Comparison of ENCODE assay signal across 9 cellular contexts in the genomic region with DNA sequence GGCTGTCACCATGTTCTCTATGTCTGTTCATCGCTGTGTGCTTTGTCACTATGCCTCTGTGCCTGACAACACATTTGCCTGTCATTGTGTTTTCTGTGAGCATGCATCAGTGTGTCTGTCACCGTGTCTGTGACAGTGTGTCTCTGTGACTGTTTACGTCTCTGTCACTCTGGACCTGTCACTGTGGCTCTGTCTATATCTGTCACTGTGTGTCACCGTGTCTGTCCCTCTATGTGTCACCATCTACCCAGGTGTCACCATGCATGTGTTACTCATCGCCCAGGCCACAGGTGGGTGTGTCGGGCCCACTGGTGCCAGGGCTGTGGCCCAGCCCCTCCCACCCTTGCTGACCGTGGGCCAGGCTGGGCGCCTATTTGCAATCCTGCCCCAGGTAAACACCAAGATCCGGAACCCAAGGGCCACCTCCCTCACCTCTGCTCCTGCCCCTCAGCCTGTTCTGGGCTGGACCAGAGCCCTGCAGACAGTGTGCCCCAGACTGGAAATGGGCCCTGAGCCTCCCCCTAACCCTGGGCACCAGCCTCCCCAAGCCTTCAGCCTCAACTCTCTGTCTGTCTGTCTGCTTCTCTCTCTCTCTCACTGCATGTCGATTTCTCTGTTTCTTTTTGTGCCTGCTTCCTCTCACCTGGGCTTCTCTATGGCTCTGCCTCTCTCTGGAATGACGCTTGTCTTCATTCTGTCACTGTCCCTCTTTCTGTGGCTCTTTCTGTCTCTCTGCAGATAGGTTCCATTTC. TPM values are rescaled to one million over a fixed set of nuclear protein-coding genes. Genes with fewer than 3 reads are reported as not detected.
DNase-seq lines count a peak whose midpoint lies in the region; ATAC-seq and TF ChIP-seq lines count a peak whose summit lies in the region.
"Had no signal": no experiment of that assay in that cellular context is flagged by ENCODE, and none has a peak within 500 bp of the region (broad histone marks: within the 10 kb centered on the region; RNA-seq: fewer than 3 reads in every experiment).

No MANE protein-coding gene starts in this region.

- no peak overlapping the region for H3K27ac Mint-ChIP-seq in CD8-positive, alpha-beta T cell

- 21 to 63% methylated on average over 11 of the region's 11 CpGs for WGBS in sigmoid colon, 2 donors

- peaks cover under 1% of the 10 kb centered on the region for H3K36me3 Mint-ChIP-seq in CD8-positive, alpha-beta T cell

- intact Hi-C loops in CD8-positive, alpha-beta T cell (cut with DNase I, micrococcal nuclease), result no loop called here
- intact Hi-C loops in sigmoid colon (cut with DNase I), result no loop called here

- H3K4me3 Mint-ChIP-seq in CD8-positive, alpha-beta T cell, result no peak overlapping the region

- H3K27me3 ChIP-seq in CD8-positive, alpha-beta T cell (ENCODE audit: insufficient read depth, low read length), result no peaks in the 10 kb centered on the region
- peaks cover 3 to 19% (median 5%) of the 10 kb centered on the region in 3 donors for H3K27me3 ChIP-seq in sigmoid colon

- ATAC-seq in CD8-positive, alpha-beta T cell, result peak; percentile 20
- no peak for ATAC-seq in GM21360 (IDR thresholded peaks at IDR 0.05; ENCODE audit: unreplicated experiment)
- ATAC-seq in HG02763 (IDR thresholded peaks at IDR 0.05; ENCODE audit: unreplicated experiment), result no peak

- H3K27me3 Mint-ChIP-seq in CD8-positive, alpha-beta T cell (ENCODE audit: low read depth), result peaks cover 34% of the 10 kb centered on the region

- TF ChIP-seq EP300 in sigmoid colon (IDR thresholded peaks at IDR 0.05), result no peak

- no peak overlapping the region for H3K27ac ChIP-seq in CD8-positive, alpha-beta T cell (ENCODE audit: low read depth, low read length)
- H3K27ac ChIP-seq in VCaP, result peak overlapping the region; percentile 53
- H3K27ac ChIP-seq in sigmoid colon, result no peak overlapping the region
- H3K27ac ChIP-seq: GM23248 had no signal

- H3K36me3 ChIP-seq in CD8-positive, alpha-beta T cell (ENCODE audit: insufficient read depth, low read length), result no peaks in the 10 kb centered on the region
- H3K36me3 ChIP-seq in sigmoid colon, result no peaks in the 10 kb centered on the region

- H3K9me3 Mint-ChIP-seq in CD8-positive, alpha-beta T cell, result no peaks in the 10 kb centered on the region

- CTCF ChIA-PET in CD8-positive, alpha-beta T cell (lab: Charles Lee), result interaction anchor here (1.4 to 2.0 kb wide), 2 partner anchors 13 to 62 kb away, joined by 3 to 7 read pairs; no protein-coding TSS in a partner anchor

- no peak for TF ChIP-seq POLR2A in sigmoid colon (IDR thresholded peaks at IDR 0.05)

- no peaks in the 10 kb centered on the region for H3K9me3 ChIP-seq in CD8-positive, alpha-beta T cell (ENCODE audit: low read length)
- H3K9me3 ChIP-seq in sigmoid colon, result no peaks in the 10 kb centered on the region

- TF ChIP-seq CTCF in CD8-positive, alpha-beta T cell (IDR thresholded peaks at IDR 0.05), result no peak
- no peak for TF ChIP-seq CTCF in VCaP (conservative IDR thresholded peaks at IDR 0.05)
- TF ChIP-seq CTCF in sigmoid colon (IDR thresholded peaks at IDR 0.05), result no peak

- H3K4me1 Mint-ChIP-seq in CD8-positive, alpha-beta T cell (ENCODE audit: low read depth), result peaks cover 18% of the 10 kb centered on the region

- H3K4me3 ChIP-seq in CD8-positive, alpha-beta T cell (ENCODE audit: low read depth, low read length), result no peak overlapping the region
- no peak overlapping the region for H3K4me3 ChIP-seq in sigmoid colon
- H3K4me3 ChIP-seq: GM23248 had no signal

- peaks cover 21% of the 10 kb centered on the region for H3K4me1 ChIP-seq in CD8-positive, alpha-beta T cell (ENCODE audit: insufficient read depth, low read length)
- peaks cover 0 to 25% (median 16%) of the 10 kb centered on the region in 4 donors for H3K4me1 ChIP-seq in sigmoid colon

- no peak for DNase-seq in CD8-positive, alpha-beta T cell
- DNase-seq in mucosa of gallbladder (ENCODE audit: low spot score) (peak; percentile 66), sigmoid colon (no peak)
- DNase-seq: GM23248, mesendoderm, NCI-H1105 had no signal

- POLR2A ChIA-PET in CD8-positive, alpha-beta T cell (lab: Charles Lee), result no interaction called here

RNA-seq across cellular contexts. Expression of a gene that starts 7.7 kb away (rescaled TPM):
- total RNA-seq in CD8-positive, alpha-beta T cell, result 10 to 100 TPM; 17.7 to 19.6 TPM
- 44.4 TPM for total RNA-seq in mucosa of gallbladder
- 10 to 100 TPM; 18.0 to 25.5 (median 20.8) TPM for total RNA-seq in sigmoid colon
- 10 to 100 TPM in 2 of 3 donors, 1 to 10 TPM in 1; 7.8 to 15.2 (median 11.3) TPM for polyA plus RNA-seq in sigmoid colon

RNA-seq across cellular contexts. Expression of a gene that starts 14.1 kb away (rescaled TPM):
- total RNA-seq in CD8-positive, alpha-beta T cell, result not detected
- total RNA-seq in mucosa of gallbladder (10.1 TPM), sigmoid colon (under 1 TPM in 1 of 4 donors, not detected in 3; 0.49 TPM)
- polyA plus RNA-seq in sigmoid colon, result 10 to 100 TPM; 28.1 to 72.8 (median 57.1) TPM
- total RNA-seq: GM23248 had no signal
- polyA plus RNA-seq: GM23248 had no signal

RNA-seq across cellular contexts. Expression of a gene that starts 15.3 kb away (rescaled TPM):
- 10 to 100 TPM; 52.6 to 54.2 TPM for total RNA-seq in CD8-positive, alpha-beta T cell
- total RNA-seq in mucosa of gallbladder (72.6 TPM), sigmoid colon (10 to 100 TPM; 18.2 to 31.3 (median 25.3) TPM)
- polyA plus RNA-seq in sigmoid colon, result 10 to 100 TPM; 26.4 to 84.4 (median 30.7) TPM

RNA-seq across cellular contexts. Expression of a gene that starts 24.2 kb away (rescaled TPM):
- total RNA-seq in CD8-positive, alpha-beta T cell, result 1 to 10 TPM; 3.4 to 3.5 TPM
- total RNA-seq in mucosa of gallbladder, result 13.0 TPM
- total RNA-seq in sigmoid colon, result 1 to 10 TPM; 1.8 to 6.1 (median 3.0) TPM
- polyA plus RNA-seq in sigmoid colon, result 1 to 10 TPM; 6.2 to 8.3 (median 6.6) TPM

RNA-seq across cellular contexts. Expression of a gene that starts 36.4 kb away (rescaled TPM):
- total RNA-seq in CD8-positive, alpha-beta T cell, result not detected
- total RNA-seq in mucosa of gallbladder (not detected), sigmoid colon (not detected)
- polyA plus RNA-seq in sigmoid colon, result under 1 TPM in 2 of 3 donors, not detected in 1; 0.46 to 0.60 TPM
- total RNA-seq: GM23248 had no signal
- polyA plus RNA-seq: GM23248 had no signal
